In the genomic region with DNA sequence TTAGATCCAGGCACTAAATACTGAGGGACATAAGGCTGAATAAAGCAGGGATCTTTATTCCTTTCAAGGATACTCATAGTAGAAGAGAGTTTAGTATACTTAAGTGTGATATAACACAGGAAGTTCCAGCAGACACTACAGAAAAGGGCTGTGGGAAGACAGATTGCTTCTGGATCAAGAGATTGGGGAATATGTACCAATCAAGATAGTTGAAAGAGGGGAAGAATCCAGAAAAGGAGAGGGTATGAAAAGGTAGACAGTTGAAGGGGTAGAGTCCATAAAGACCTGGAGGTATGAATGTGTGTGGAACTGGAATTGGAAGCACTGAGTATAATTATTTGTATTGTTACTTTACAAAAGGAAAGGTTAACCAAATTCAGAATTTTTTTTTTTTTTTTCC, we compare ENCODE assay signal across 18 cellular contexts. TPM values are rescaled to one million over a fixed set of nuclear protein-coding genes. Genes with fewer than 3 reads are reported as not detected.
A peak's percentile ranks its signal among the peaks of the same experiment; 100 is the strongest.
DNase-seq lines count a peak whose midpoint lies in the region; ATAC-seq, FAIRE-seq and TF ChIP-seq lines count a peak whose summit lies in the region.
"Had no signal": no experiment of that assay in that cellular context is flagged by ENCODE, and none has a peak within 500 bp of the region (broad histone marks: within the 10 kb centered on the region; RNA-seq: fewer than 3 reads in every experiment).

No MANE protein-coding gene starts in this region.

- peak overlapping the region; percentile 76 for H3K4me2 ChIP-seq in Loucy (ENCODE audit: low read depth, low read length, poor library complexity, severe bottlenecking)
- H3K4me2 ChIP-seq in K562 (ENCODE audit: insufficient read depth, low read length): peak overlapping the region; percentile 97

- H3K4me1 ChIP-seq in ACC112 (ENCODE audit: control insufficient read depth, insufficient read depth, low read length, unreplicated experiment): peaks cover 25% of the 10 kb centered on the region
- H3K4me1 ChIP-seq in Loucy (ENCODE audit: insufficient read depth, low read length, poor library complexity, severe bottlenecking): peaks cover 29% of the 10 kb centered on the region
- peaks cover 36 to 66% of the 10 kb centered on the region in 2 experiments for H3K4me1 ChIP-seq in K562 (replicated peaks in 1 of 2; ENCODE audit: control insufficient read depth in 2 of 2, insufficient read depth in 2 of 2, low read length in 2 of 2)
- H3K4me1 ChIP-seq in aorta (ENCODE audit: control insufficient read depth in 1 of 2, insufficient read depth in 2 of 2, low read length in 2 of 2): no peaks in the 10 kb centered on the region
- H3K4me1 ChIP-seq in right atrium auricular region: peaks cover 0 to 22% of the 10 kb centered on the region in 2 donors

- 0 out of 2 replicates have a peak overlapping the region, but pooled peaks have one; percentile 86 for H3K4me3 ChIP-seq in ACC112 (ENCODE audit: low read depth, low read length)
- peak overlapping the region; percentile 32 for H3K4me3 ChIP-seq in Loucy (ENCODE audit: low read length, poor library complexity, severe bottlenecking)
- H3K4me3 ChIP-seq in K562: 0 out of 2 replicates have a peak overlapping the region, but pooled peaks have one; percentile 28
- no peak overlapping the region for H3K4me3 ChIP-seq in aorta (ENCODE audit: low read length in 2 of 2)
- no peak overlapping the region for H3K4me3 ChIP-seq in right atrium auricular region
- H3K4me3 ChIP-seq: GM23248 had no signal

- no peaks in the 10 kb centered on the region for H4K20me1 ChIP-seq in Loucy (ENCODE audit: insufficient read depth, low read length, poor library complexity, severe bottlenecking)
- no peaks in the 10 kb centered on the region for H4K20me1 ChIP-seq in K562 (replicated peaks; ENCODE audit: control insufficient read depth, insufficient read depth, low read length)

- no peak for FAIRE-seq in K562 (lab: Jason Lieb, UNC)

- H3K9ac ChIP-seq in Loucy (ENCODE audit: low read depth, low read length, poor library complexity, severe bottlenecking) (no peak overlapping the region), K562 (ENCODE audit: insufficient read depth in 1 of 2, low read depth in 2 of 2, low read length in 2 of 2) (no peak overlapping the region; a peak in 1 of 4 replicates)
- H3K9ac ChIP-seq: GM23248 had no signal

- H3K9me3 ChIP-seq in Loucy (ENCODE audit: insufficient read depth, low read depth, low read length) (peaks cover 6% of the 10 kb centered on the region; the same call in 1 of the 2 replicates), K562 (replicated peaks; ENCODE audit: control insufficient read depth, insufficient read depth, low read depth, low read length) (no peaks in the 10 kb centered on the region), aorta (ENCODE audit: control insufficient read depth, low read length) (no peaks in the 10 kb centered on the region), right atrium auricular region (no peaks in the 10 kb centered on the region)

- H3K4me3 Mint-ChIP-seq in natural killer cell: peak overlapping the region; percentile 54
- H3K4me3 Mint-ChIP-seq: CD14-positive monocyte had no signal

- no peaks in the 10 kb centered on the region for H3K9me2 ChIP-seq in Loucy (replicated peaks; ENCODE audit: low read depth, low read length)

- H3F3A ChIP-seq in Loucy (ENCODE audit: low read depth): no peaks in the 10 kb centered on the region

- TF ChIP-seq POLR2A in K562 (conservative IDR thresholded peaks at IDR 0.05): no peak

- H3K36me3 Mint-ChIP-seq in natural killer cell: no peaks in the 10 kb centered on the region

- DNase-seq in K562 (ENCODE audit: extremely low read depth in 1 of 4, low spot score in 3 of 4) (no peak), natural killer cell (no peak), aorta (no peak), right atrium auricular region (ENCODE audit: low spot score) (no peak), DMS114 treated with DMSO at 0.1 percent for 48 hours (lab: John Stamatoyannopoulos, UW; ENCODE audit: unreplicated experiment) (no peak)
- DNase-seq: COR-L47, DMS79 treated with DMSO at 0.1 percent for 48 hours, GM23248, H9, NCI-H1092, NCI-H1436, NCI-H187 treated with DMSO at 0.1 percent for 48 hours, NCI-H2107, NCI-H69 had no signal

- no peak overlapping the region for H2AFZ ChIP-seq in ACC112 (ENCODE audit: low read length, unreplicated experiment)
- no peak overlapping the region for H2AFZ ChIP-seq in Loucy (ENCODE audit: low read length)
- no peak overlapping the region for H2AFZ ChIP-seq in K562 (ENCODE audit: low read depth, low read length)
- H2AFZ ChIP-seq: GM23248 had no signal

- no peak for TF ChIP-seq CTCF in Loucy (conservative IDR thresholded peaks at IDR 0.05; ENCODE audit: low read length)
- no peak for TF ChIP-seq CTCF in K562 (IDR thresholded peaks at IDR 0.05 in 2 of 3, conservative IDR thresholded peaks at IDR 0.05 in 1 of 3; ENCODE audit: insufficient read depth in 2 of 3, low read depth in 1 of 3, low read length in 3 of 3)
- no peak for TF ChIP-seq CTCF in natural killer cell (IDR thresholded peaks at IDR 0.05)
- no peak for TF ChIP-seq CTCF in right atrium auricular region (IDR thresholded peaks at IDR 0.05)

- CTCF ChIA-PET in K562 (lab: Yijun Ruan, JAX; ENCODE audit: low intra/inter-chr PET ratio): no interaction called here

- peaks cover 7 to 12% of the 10 kb centered on the region in 2 donors for H3K27me3 Mint-ChIP-seq in natural killer cell (ENCODE audit: low read depth in 2 of 2)

- POLR2A ChIA-PET in K562 (lab: Yijun Ruan, JAX): no interaction called here

- no peak for TF ChIP-seq EP300 in K562 (IDR thresholded peaks at IDR 0.05; ENCODE audit: low read length)

- no peaks in the 10 kb centered on the region for H3K9me1 ChIP-seq in K562 (ENCODE audit: control insufficient read depth, insufficient read depth, low read length)

- no peak overlapping the region for H3K27ac ChIP-seq in ACC112 (ENCODE audit: low read depth, low read length)
- peak overlapping the region; percentile 9; the same call in 1 of the 3 replicates for H3K27ac ChIP-seq in K562 (ENCODE audit: extremely low read depth, low read depth, low read length)
- H3K27ac ChIP-seq in aorta (ENCODE audit: low read depth in 1 of 2, low read length in 2 of 2): no peak overlapping the region
- no peak overlapping the region for H3K27ac ChIP-seq in right atrium auricular region
- H3K27ac ChIP-seq: GM23248 had no signal

- in situ Hi-C loops in K562 (cut with MboI): no loop called here

- intact Hi-C loops in K562 (cut with micrococcal nuclease) (loop anchor here (5.0 kb wide), 1 partner anchor 446 kb away; the partner anchor contains the start of gene ATF3), natural killer cell (cut with micrococcal nuclease) (loop anchor here (5.0 kb wide), 1 partner anchor 46 kb away; no protein-coding TSS in a partner anchor), aorta (cut with DNase I) (loop anchor here in 1 of 2 donors (5.0 kb wide), 1 partner anchor 36 kb away; the partner anchor contains the start of gene ANGEL2)

- peaks cover 0 to 5% of the 10 kb centered on the region in 2 donors for H3K9me3 Mint-ChIP-seq in natural killer cell

- no peak for TF ChIP-seq RAD21 in K562 (CRISPR knock-in tag; conservative IDR thresholded peaks at IDR 0.05 in 1 of 2, IDR thresholded peaks at IDR 0.05 in 1 of 2)

- no TSS peak for BruUV-seq in K562 (replicated peaks; lab: Mats Ljungman, UMichigan)

- ATAC-seq in K562: no peak
- ATAC-seq in natural killer cell: no peak
- no peak for ATAC-seq in aorta (ENCODE audit: low FRiP score)
- ATAC-seq: Panc1 had no signal

- H3K79me2 ChIP-seq in ACC112 (ENCODE audit: control insufficient read depth, insufficient read depth, low read length, unreplicated experiment) (peaks cover 66% of the 10 kb centered on the region), Loucy (ENCODE audit: insufficient read depth, low read length) (peaks cover 12% of the 10 kb centered on the region), K562 (ENCODE audit: control insufficient read depth, insufficient read depth, low read length) (peaks cover 77% of the 10 kb centered on the region)

- no peak overlapping the region for H3K27ac Mint-ChIP-seq in natural killer cell
- H3K27ac Mint-ChIP-seq: CD14-positive monocyte, H9 had no signal

- H3K4me1 Mint-ChIP-seq in natural killer cell: peaks cover 48 to 53% of the 10 kb centered on the region in 2 donors

- H3K36me3 ChIP-seq in ACC112 (ENCODE audit: insufficient read depth, low read length) (no peaks in the 10 kb centered on the region), Loucy (ENCODE audit: insufficient read depth, low read length) (no peaks in the 10 kb centered on the region), K562 (ENCODE audit: control insufficient read depth, insufficient read depth, low read length) (peaks cover 10% of the 10 kb centered on the region; the same call in 1 of the 3 replicates), aorta (ENCODE audit: control insufficient read depth in 1 of 2, insufficient read depth in 2 of 2, low read length in 1 of 2) (no peaks in the 10 kb centered on the region), right atrium auricular region (no peaks in the 10 kb centered on the region)

- no peaks in the 10 kb centered on the region for H3K27me3 ChIP-seq in ACC112 (ENCODE audit: insufficient read depth, low read length)
- H3K27me3 ChIP-seq in Loucy (ENCODE audit: insufficient read depth, low read length, poor library complexity, severe bottlenecking): peaks cover 25% of the 10 kb centered on the region
- H3K27me3 ChIP-seq in K562 (ENCODE audit: control insufficient read depth in 2 of 2, insufficient read depth in 2 of 2, low read length in 2 of 2): no peaks in the 10 kb centered on the region
- H3K27me3 ChIP-seq in aorta (ENCODE audit: control insufficient read depth in 1 of 2, insufficient read depth in 2 of 2, low read length in 1 of 2): no peaks in the 10 kb centered on the region
- H3K27me3 ChIP-seq in right atrium auricular region: no peaks in the 10 kb centered on the region

RNA-seq across cellular contexts. Expression of gene RPS6KC1, which starts 2.4 kb away (rescaled TPM):
- 50.3 and 199 TPM in 2 replicates for total RNA-seq in K562 (2011; cell fraction: chromatin; rRNA removed; ENCODE audit: low replicate concordance)
- total RNA-seq in K562 (2011; cell fraction: nucleolus; rRNA removed): 24.5 and 42.1 TPM in 2 replicates
- 77.2 and 100 TPM in 2 replicates for total RNA-seq in K562 (2011; cell fraction: nucleoplasm; rRNA removed)
- 22.0 and 23.6 TPM in 2 replicates for total RNA-seq in K562 (2014; rRNA removed)
- 33.2 and 36.7 TPM in 2 replicates for total RNA-seq in K562 (2014; rRNA removed; fragmentation: Illumina TruSeq; extraction: Trizol)
- 30.5 and 34.6 TPM in 2 replicates for total RNA-seq in K562 (2015; rRNA removed; fragmentation: Illumina TruSeq; extraction: Trizol)
- total RNA-seq in K562 (2021): 20.0 and 22.0 TPM in 2 replicates
- 22.1 and 32.8 TPM in 2 replicates for polyA plus RNA-seq in K562 (2011; rRNA removed)
- 4.9 and 9.6 TPM in 2 replicates for polyA plus RNA-seq in K562 (2011; cell fraction: cytosol; rRNA removed)
- 31.7 and 48.5 TPM in 2 replicates for polyA plus RNA-seq in K562 (2011; cell fraction: nucleus; rRNA removed)
- polyA plus RNA-seq in K562 (2012): 14.2 and 18.0 TPM in 2 replicates
- polyA plus RNA-seq in K562 (2014; fragmentation: Illumina TruSeq; extraction: Trizol): 17.0 and 20.9 TPM in 2 replicates
- polyA plus RNA-seq in K562 (2014; fragmentation: Nextera tagmentation; extraction: Ambion mirVana): 1 to 10 TPM; 4.3 to 7.6 TPM
- polyA plus RNA-seq in K562 (2014; rRNA removed): 15.5 and 16.4 TPM in 2 replicates
- polyA minus RNA-seq in K562 (2011; rRNA and poly(A)+ RNA removed): 66.6 and 66.8 TPM in 2 replicates
- polyA minus RNA-seq in K562 (2011; cell fraction: cytosol; rRNA and poly(A)+ RNA removed): 15.3 and 18.1 TPM in 2 replicates
- polyA minus RNA-seq in K562 (2011; cell fraction: nucleus; rRNA and poly(A)+ RNA removed): 61.1 and 83.0 TPM in 2 replicates
- total RNA-seq in natural killer cell: 10 to 100 TPM; 19.6 to 32.7 (median 24.1) TPM
- 10 to 100 TPM; 24.3 to 26.7 TPM for total RNA-seq in aorta
- 10 to 100 TPM in 1 of 2 donors, 1 to 10 TPM in 1; 7.4 to 10.3 TPM for polyA plus RNA-seq in aorta
- 10 to 100 TPM in 1 of 2 donors, 1 to 10 TPM in 1; 9.2 to 10.1 TPM for total RNA-seq in right atrium auricular region

RNA-seq across cellular contexts. Expression of gene ANGEL2, which starts 37.8 kb away (rescaled TPM):
- total RNA-seq in K562 (2011; cell fraction: chromatin; rRNA removed; ENCODE audit: low replicate concordance): 60.7 and 192 TPM in 2 replicates
- total RNA-seq in K562 (2011; cell fraction: nucleolus; rRNA removed): 31.0 and 45.0 TPM in 2 replicates
- 76.8 and 89.8 TPM in 2 replicates for total RNA-seq in K562 (2011; cell fraction: nucleoplasm; rRNA removed)
- 29.3 and 29.9 TPM in 2 replicates for total RNA-seq in K562 (2014; rRNA removed)
- 30.1 and 32.8 TPM in 2 replicates for total RNA-seq in K562 (2014; rRNA removed; fragmentation: Illumina TruSeq; extraction: Trizol)
- total RNA-seq in K562 (2015; rRNA removed; fragmentation: Illumina TruSeq; extraction: Trizol): 29.7 and 33.6 TPM in 2 replicates
- total RNA-seq in K562 (2021): 26.2 and 27.1 TPM in 2 replicates
- 30.8 and 34.6 TPM in 2 replicates for polyA plus RNA-seq in K562 (2011; rRNA removed)
- 9.6 and 17.6 TPM in 2 replicates for polyA plus RNA-seq in K562 (2011; cell fraction: cytosol; rRNA removed)
- polyA plus RNA-seq in K562 (2011; cell fraction: nucleus; rRNA removed): 35.0 and 44.6 TPM in 2 replicates
- 13.0 and 16.1 TPM in 2 replicates for polyA plus RNA-seq in K562 (2012)
- polyA plus RNA-seq in K562 (2014; fragmentation: Illumina TruSeq; extraction: Trizol): 15.4 and 16.9 TPM in 2 replicates
- polyA plus RNA-seq in K562 (2014; fragmentation: Nextera tagmentation; extraction: Ambion mirVana): 10 to 100 TPM in 1 of 2 experiments, 1 to 10 TPM in 1; 6.8 to 10.9 TPM
- 16.2 and 22.3 TPM in 2 replicates for polyA plus RNA-seq in K562 (2014; rRNA removed)
- 44.7 and 66.2 TPM in 2 replicates for polyA minus RNA-seq in K562 (2011; rRNA and poly(A)+ RNA removed)
- polyA minus RNA-seq in K562 (2011; cell fraction: cytosol; rRNA and poly(A)+ RNA removed): 15.6 and 22.8 TPM in 2 replicates
- polyA minus RNA-seq in K562 (2011; cell fraction: nucleus; rRNA and poly(A)+ RNA removed): 45.0 and 63.1 TPM in 2 replicates
- 10 to 100 TPM; 68.1 to 75.3 (median 72.1) TPM for total RNA-seq in natural killer cell
- 10 to 100 TPM; 33.5 to 40.4 TPM for total RNA-seq in aorta
- 10 to 100 TPM; 10.6 to 24.7 TPM for polyA plus RNA-seq in aorta
- total RNA-seq in right atrium auricular region: 10 to 100 TPM; 16.9 to 21.6 TPM

Comparison
In these comparisons a context has a peak if more than half of its experiments do, and no peak if none do; other contexts are left out.
1. H3K4me3 ChIP-seq: peak in ACC112 (single experiment), Loucy (single experiment) and K562 (single experiment); none in aorta (0 of 2) and right atrium auricular region (0 of 2).